1 cellular context compared by ENCODE assay signal in the genomic region with DNA sequence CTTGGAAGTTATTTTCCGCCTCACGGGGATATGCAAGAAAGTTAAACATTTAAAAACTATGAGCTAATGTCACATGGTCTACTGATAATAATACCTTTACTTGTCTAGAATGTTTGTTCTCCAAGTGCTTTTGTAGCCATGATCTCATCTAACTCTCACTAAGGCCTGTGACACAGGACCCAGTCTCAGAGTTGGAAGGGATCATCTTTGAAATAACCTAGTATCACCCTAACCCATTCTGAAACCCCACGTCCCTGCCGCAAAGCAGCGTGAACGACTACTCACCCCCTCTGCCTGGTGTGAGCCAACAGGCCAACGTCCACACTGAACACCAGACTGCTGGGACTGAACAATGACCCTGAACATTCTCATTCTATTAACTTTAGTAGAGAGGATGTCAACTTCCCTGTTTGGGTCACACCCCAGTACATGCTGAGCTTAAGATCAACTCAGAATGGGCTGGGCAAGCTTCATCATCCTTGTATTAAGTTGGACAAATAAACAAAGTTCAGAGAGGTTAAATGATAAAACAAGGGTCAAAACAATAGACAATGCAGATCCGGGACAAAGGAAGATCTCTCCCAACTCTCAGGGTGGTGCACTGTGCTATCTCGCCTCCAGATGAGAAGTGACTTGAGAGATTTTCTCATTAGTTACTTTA.
TF ChIP-seq lines count a peak whose summit lies in the region.

No MANE protein-coding gene starts in this region.

TF ChIP-seq in HepG2, 621 proteins besides CTCF, POLR2A, EP300 and RAD21 (continued from another document and continues in another):
- TF ChIP-seq, protein P1, sequence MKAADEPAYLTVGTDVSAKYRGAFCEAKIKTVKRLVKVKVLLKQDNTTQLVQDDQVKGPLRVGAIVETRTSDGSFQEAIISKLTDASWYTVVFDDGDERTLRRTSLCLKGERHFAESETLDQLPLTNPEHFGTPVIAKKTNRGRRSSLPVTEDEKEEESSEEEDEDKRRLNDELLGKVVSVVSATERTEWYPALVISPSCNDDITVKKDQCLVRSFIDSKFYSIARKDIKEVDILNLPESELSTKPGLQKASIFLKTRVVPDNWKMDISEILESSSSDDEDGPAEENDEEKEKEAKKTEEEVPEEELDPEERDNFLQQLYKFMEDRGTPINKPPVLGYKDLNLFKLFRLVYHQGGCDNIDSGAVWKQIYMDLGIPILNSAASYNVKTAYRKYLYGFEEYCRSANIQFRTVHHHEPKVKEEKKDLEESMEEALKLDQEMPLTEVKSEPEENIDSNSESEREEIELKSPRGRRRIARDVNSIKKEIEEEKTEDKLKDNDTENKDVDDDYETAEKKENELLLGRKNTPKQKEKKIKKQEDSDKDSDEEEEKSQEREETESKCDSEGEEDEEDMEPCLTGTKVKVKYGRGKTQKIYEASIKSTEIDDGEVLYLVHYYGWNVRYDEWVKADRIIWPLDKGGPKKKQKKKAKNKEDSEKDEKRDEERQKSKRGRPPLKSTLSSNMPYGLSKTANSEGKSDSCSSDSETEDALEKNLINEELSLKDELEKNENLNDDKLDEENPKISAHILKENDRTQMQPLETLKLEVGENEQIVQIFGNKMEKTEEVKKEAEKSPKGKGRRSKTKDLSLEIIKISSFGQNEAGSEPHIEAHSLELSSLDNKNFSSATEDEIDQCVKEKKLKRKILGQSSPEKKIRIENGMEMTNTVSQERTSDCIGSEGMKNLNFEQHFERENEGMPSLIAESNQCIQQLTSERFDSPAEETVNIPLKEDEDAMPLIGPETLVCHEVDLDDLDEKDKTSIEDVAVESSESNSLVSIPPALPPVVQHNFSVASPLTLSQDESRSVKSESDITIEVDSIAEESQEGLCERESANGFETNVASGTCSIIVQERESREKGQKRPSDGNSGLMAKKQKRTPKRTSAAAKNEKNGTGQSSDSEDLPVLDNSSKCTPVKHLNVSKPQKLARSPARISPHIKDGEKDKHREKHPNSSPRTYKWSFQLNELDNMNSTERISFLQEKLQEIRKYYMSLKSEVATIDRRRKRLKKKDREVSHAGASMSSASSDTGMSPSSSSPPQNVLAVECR (CRISPR knock-in tag; IDR thresholded peaks at IDR 0.05; ENCODE audit: borderline replicate concordance) = peak; percentile 46; the same call in 1 of the 2 replicates
- no peak for TF ChIP-seq RNF2 (conservative IDR thresholded peaks at IDR 0.05; ENCODE audit: low read depth)
- peak; percentile 89 for TF ChIP-seq ZNF331 (CRISPR knock-in tag; IDR thresholded peaks at IDR 0.05)
- peak; percentile 48; the same call in 1 of the 2 replicates for TF ChIP-seq MED13 (CRISPR knock-in tag; IDR thresholded peaks at IDR 0.05)
- TF ChIP-seq ZKSCAN5 (CRISPR knock-in tag; IDR thresholded peaks at IDR 0.05) = no peak
- TF ChIP-seq ARNT2 (CRISPR knock-in tag; IDR thresholded peaks at IDR 0.05; ENCODE audit: low read depth) = no peak
- TF ChIP-seq FOXJ3 (CRISPR knock-in tag; IDR thresholded peaks at IDR 0.05; ENCODE audit: borderline replicate concordance) = peak; percentile 67
- TF ChIP-seq, protein P2, sequence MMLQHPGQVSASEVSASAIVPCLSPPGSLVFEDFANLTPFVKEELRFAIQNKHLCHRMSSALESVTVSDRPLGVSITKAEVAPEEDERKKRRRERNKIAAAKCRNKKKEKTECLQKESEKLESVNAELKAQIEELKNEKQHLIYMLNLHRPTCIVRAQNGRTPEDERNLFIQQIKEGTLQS (CRISPR knock-in tag; IDR thresholded peaks at IDR 0.05) = peak; percentile 65; the same call in 1 of the 2 replicates
- TF ChIP-seq, protein P3, sequence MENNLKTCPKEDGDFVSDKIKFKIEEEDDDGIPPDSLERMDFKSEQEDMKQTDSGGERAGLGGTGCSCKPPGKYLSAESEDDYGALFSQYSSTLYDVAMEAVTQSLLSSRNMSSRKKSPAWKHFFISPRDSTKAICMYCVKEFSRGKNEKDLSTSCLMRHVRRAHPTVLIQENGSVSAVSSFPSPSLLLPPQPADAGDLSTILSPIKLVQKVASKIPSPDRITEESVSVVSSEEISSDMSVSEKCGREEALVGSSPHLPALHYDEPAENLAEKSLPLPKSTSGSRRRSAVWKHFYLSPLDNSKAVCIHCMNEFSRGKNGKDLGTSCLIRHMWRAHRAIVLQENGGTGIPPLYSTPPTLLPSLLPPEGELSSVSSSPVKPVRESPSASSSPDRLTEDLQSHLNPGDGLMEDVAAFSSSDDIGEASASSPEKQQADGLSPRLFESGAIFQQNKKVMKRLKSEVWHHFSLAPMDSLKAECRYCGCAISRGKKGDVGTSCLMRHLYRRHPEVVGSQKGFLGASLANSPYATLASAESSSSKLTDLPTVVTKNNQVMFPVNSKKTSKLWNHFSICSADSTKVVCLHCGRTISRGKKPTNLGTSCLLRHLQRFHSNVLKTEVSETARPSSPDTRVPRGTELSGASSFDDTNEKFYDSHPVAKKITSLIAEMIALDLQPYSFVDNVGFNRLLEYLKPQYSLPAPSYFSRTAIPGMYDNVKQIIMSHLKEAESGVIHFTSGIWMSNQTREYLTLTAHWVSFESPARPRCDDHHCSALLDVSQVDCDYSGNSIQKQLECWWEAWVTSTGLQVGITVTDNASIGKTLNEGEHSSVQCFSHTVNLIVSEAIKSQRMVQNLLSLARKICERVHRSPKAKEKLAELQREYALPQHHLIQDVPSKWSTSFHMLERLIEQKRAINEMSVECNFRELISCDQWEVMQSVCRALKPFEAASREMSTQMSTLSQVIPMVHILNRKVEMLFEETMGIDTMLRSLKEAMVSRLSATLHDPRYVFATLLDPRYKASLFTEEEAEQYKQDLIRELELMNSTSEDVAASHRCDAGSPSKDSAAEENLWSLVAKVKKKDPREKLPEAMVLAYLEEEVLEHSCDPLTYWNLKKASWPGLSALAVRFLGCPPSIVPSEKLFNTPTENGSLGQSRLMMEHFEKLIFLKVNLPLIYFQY (CRISPR knock-in tag; IDR thresholded peaks at IDR 0.05; ENCODE audit: borderline replicate concordance) = peak; percentile 95; the same call in 1 of the 2 replicates
- no peak for TF ChIP-seq MLLT10 (CRISPR knock-in tag; IDR thresholded peaks at IDR 0.05)
- 0 out of 2 replicates have a peak, but pooled peaks have one; percentile 40 for TF ChIP-seq NFKBIZ (CRISPR knock-in tag; IDR thresholded peaks at IDR 0.05)
- no peak for TF ChIP-seq JDP2 (CRISPR knock-in tag; IDR thresholded peaks at IDR 0.05; ENCODE audit: borderline replicate concordance)
- TF ChIP-seq TP53 (CRISPR knock-in tag; conservative IDR thresholded peaks at IDR 0.05) = no peak
- TF ChIP-seq, protein P4, sequence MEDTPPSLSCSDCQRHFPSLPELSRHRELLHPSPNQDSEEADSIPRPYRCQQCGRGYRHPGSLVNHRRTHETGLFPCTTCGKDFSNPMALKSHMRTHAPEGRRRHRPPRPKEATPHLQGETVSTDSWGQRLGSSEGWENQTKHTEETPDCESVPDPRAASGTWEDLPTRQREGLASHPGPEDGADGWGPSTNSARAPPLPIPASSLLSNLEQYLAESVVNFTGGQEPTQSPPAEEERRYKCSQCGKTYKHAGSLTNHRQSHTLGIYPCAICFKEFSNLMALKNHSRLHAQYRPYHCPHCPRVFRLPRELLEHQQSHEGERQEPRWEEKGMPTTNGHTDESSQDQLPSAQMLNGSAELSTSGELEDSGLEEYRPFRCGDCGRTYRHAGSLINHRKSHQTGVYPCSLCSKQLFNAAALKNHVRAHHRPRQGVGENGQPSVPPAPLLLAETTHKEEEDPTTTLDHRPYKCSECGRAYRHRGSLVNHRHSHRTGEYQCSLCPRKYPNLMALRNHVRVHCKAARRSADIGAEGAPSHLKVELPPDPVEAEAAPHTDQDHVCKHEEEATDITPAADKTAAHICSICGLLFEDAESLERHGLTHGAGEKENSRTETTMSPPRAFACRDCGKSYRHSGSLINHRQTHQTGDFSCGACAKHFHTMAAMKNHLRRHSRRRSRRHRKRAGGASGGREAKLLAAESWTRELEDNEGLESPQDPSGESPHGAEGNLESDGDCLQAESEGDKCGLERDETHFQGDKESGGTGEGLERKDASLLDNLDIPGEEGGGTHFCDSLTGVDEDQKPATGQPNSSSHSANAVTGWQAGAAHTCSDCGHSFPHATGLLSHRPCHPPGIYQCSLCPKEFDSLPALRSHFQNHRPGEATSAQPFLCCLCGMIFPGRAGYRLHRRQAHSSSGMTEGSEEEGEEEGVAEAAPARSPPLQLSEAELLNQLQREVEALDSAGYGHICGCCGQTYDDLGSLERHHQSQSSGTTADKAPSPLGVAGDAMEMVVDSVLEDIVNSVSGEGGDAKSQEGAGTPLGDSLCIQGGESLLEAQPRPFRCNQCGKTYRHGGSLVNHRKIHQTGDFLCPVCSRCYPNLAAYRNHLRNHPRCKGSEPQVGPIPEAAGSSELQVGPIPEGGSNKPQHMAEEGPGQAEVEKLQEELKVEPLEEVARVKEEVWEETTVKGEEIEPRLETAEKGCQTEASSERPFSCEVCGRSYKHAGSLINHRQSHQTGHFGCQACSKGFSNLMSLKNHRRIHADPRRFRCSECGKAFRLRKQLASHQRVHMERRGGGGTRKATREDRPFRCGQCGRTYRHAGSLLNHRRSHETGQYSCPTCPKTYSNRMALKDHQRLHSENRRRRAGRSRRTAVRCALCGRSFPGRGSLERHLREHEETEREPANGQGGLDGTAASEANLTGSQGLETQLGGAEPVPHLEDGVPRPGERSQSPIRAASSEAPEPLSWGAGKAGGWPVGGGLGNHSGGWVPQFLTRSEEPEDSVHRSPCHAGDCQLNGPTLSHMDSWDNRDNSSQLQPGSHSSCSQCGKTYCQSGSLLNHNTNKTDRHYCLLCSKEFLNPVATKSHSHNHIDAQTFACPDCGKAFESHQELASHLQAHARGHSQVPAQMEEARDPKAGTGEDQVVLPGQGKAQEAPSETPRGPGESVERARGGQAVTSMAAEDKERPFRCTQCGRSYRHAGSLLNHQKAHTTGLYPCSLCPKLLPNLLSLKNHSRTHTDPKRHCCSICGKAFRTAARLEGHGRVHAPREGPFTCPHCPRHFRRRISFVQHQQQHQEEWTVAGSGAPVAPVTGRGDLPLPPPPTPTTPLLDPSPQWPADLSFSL (CRISPR knock-in tag; IDR thresholded peaks at IDR 0.05) = peak; percentile 59; the same call in 1 of the 2 replicates
- TF ChIP-seq, protein P5, sequence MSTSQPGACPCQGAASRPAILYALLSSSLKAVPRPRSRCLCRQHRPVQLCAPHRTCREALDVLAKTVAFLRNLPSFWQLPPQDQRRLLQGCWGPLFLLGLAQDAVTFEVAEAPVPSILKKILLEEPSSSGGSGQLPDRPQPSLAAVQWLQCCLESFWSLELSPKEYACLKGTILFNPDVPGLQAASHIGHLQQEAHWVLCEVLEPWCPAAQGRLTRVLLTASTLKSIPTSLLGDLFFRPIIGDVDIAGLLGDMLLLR (CRISPR knock-in tag; IDR thresholded peaks at IDR 0.05) = no peak
- no peak for TF ChIP-seq RARG (CRISPR knock-in tag; IDR thresholded peaks at IDR 0.05; ENCODE audit: low read depth)
- TF ChIP-seq ZNF841 (CRISPR knock-in tag; IDR thresholded peaks at IDR 0.05; ENCODE audit: borderline replicate concordance) = no peak
- peak; percentile 59 for TF ChIP-seq FOXP1 (IDR thresholded peaks at IDR 0.05)
- TF ChIP-seq FOXP1 (CRISPR knock-in tag; IDR thresholded peaks at IDR 0.05) = peak; percentile 96
- TF ChIP-seq, protein P6, sequence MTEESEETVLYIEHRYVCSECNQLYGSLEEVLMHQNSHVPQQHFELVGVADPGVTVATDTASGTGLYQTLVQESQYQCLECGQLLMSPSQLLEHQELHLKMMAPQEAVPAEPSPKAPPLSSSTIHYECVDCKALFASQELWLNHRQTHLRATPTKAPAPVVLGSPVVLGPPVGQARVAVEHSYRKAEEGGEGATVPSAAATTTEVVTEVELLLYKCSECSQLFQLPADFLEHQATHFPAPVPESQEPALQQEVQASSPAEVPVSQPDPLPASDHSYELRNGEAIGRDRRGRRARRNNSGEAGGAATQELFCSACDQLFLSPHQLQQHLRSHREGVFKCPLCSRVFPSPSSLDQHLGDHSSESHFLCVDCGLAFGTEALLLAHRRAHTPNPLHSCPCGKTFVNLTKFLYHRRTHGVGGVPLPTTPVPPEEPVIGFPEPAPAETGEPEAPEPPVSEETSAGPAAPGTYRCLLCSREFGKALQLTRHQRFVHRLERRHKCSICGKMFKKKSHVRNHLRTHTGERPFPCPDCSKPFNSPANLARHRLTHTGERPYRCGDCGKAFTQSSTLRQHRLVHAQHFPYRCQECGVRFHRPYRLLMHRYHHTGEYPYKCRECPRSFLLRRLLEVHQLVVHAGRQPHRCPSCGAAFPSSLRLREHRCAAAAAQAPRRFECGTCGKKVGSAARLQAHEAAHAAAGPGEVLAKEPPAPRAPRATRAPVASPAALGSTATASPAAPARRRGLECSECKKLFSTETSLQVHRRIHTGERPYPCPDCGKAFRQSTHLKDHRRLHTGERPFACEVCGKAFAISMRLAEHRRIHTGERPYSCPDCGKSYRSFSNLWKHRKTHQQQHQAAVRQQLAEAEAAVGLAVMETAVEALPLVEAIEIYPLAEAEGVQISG (CRISPR knock-in tag; IDR thresholded peaks at IDR 0.05) = peak; percentile 72
- TF ChIP-seq GABPB1 (CRISPR knock-in tag; IDR thresholded peaks at IDR 0.05) = 0 out of 2 replicates have a peak, but pooled peaks have one; percentile 35
- TF ChIP-seq EED (CRISPR knock-in tag; IDR thresholded peaks at IDR 0.05) = no peak
- peak; percentile 69 for TF ChIP-seq MIER3 (CRISPR knock-in tag; IDR thresholded peaks at IDR 0.05; ENCODE audit: borderline replicate concordance)
- TF ChIP-seq ZNF713 (CRISPR knock-in tag; IDR thresholded peaks at IDR 0.05) = no peak
- no peak for TF ChIP-seq SOX6 (IDR thresholded peaks at IDR 0.05)
- TF ChIP-seq SOX6 (CRISPR knock-in tag; IDR thresholded peaks at IDR 0.05) = peak; percentile 98
- TF ChIP-seq MEF2D (CRISPR knock-in tag; IDR thresholded peaks at IDR 0.05) = 0 out of 2 replicates have a peak, but pooled peaks have one; percentile 33
- no peak for TF ChIP-seq SRSF1 (optimal IDR thresholded peaks at IDR 0.05; ENCODE audit: low read depth, low read length)
- no peak for TF ChIP-seq ZFP37 (CRISPR knock-in tag; IDR thresholded peaks at IDR 0.05; ENCODE audit: borderline replicate concordance)
- TF ChIP-seq TRIM24 (CRISPR knock-in tag; IDR thresholded peaks at IDR 0.05) = no peak
- TF ChIP-seq, protein P7, sequence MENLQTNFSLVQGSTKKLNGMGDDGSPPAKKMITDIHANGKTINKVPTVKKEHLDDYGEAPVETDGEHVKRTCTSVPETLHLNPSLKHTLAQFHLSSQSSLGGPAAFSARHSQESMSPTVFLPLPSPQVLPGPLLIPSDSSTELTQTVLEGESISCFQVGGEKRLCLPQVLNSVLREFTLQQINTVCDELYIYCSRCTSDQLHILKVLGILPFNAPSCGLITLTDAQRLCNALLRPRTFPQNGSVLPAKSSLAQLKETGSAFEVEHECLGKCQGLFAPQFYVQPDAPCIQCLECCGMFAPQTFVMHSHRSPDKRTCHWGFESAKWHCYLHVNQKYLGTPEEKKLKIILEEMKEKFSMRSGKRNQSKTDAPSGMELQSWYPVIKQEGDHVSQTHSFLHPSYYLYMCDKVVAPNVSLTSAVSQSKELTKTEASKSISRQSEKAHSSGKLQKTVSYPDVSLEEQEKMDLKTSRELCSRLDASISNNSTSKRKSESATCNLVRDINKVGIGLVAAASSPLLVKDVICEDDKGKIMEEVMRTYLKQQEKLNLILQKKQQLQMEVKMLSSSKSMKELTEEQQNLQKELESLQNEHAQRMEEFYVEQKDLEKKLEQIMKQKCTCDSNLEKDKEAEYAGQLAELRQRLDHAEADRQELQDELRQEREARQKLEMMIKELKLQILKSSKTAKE (CRISPR knock-in tag; IDR thresholded peaks at IDR 0.05; ENCODE audit: borderline replicate concordance) = peak; percentile 70
- TF ChIP-seq, protein P8, sequence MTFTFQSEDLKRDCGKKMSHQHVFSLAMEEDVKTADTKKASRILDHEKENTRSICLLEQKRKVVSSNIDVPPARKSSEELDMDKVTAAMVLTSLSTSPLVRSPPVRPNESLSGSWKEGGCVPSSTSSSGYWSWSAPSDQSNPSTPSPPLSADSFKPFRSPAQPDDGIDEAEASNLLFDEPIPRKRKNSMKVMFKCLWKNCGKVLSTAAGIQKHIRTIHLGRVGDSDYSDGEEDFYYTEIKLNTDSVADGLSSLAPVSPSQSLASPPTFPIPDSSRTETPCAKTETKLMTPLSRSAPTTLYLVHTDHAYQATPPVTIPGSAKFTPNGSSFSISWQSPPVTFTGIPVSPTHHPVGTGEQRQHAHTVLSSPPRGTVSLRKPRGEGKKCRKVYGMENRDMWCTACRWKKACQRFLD (CRISPR knock-in tag; IDR thresholded peaks at IDR 0.05; ENCODE audit: borderline replicate concordance) = no peak
- 0 out of 2 replicates have a peak, but pooled peaks have one; percentile 41 for TF ChIP-seq ETV6 (CRISPR knock-in tag; conservative IDR thresholded peaks at IDR 0.05)
